ENCODE assay signal across 1 cellular context in the genomic region with DNA sequence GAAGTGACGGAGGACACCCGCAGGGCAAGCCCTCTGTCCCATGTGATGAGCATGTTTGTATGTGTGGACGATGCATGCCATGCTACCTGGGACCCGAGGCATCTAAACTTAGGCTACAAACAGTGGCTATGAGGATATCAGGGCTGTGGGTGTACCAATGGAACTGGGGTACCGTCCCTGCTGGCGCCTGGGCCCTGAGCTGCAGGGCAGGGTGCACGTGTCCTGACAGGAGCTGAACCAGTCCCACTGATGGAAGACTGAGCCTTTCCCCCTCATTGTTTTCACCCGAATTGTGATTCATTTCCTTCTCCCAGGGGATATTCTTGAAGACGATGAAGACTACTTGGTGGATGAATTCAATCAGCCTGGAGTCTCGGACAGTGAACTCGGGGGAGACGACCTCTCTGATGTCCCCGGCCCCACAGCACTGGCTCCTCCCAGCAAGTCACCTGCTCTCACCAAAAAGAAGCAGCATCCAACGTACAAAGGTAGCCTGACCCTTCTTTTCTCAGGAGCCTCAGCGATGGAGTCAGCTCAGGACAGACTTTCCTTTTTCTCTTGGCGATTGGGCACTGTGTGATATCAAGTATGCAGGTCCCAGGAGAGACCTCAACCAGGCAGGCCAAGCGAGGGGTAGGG.
TF ChIP-seq lines count a peak whose summit lies in the region.

No MANE protein-coding gene starts in this region.

TF ChIP-seq in HEK293, 187 proteins besides CTCF, POLR2A, EP300 and RAD21 (continued from another document):
- TF ChIP-seq, protein P1, sequence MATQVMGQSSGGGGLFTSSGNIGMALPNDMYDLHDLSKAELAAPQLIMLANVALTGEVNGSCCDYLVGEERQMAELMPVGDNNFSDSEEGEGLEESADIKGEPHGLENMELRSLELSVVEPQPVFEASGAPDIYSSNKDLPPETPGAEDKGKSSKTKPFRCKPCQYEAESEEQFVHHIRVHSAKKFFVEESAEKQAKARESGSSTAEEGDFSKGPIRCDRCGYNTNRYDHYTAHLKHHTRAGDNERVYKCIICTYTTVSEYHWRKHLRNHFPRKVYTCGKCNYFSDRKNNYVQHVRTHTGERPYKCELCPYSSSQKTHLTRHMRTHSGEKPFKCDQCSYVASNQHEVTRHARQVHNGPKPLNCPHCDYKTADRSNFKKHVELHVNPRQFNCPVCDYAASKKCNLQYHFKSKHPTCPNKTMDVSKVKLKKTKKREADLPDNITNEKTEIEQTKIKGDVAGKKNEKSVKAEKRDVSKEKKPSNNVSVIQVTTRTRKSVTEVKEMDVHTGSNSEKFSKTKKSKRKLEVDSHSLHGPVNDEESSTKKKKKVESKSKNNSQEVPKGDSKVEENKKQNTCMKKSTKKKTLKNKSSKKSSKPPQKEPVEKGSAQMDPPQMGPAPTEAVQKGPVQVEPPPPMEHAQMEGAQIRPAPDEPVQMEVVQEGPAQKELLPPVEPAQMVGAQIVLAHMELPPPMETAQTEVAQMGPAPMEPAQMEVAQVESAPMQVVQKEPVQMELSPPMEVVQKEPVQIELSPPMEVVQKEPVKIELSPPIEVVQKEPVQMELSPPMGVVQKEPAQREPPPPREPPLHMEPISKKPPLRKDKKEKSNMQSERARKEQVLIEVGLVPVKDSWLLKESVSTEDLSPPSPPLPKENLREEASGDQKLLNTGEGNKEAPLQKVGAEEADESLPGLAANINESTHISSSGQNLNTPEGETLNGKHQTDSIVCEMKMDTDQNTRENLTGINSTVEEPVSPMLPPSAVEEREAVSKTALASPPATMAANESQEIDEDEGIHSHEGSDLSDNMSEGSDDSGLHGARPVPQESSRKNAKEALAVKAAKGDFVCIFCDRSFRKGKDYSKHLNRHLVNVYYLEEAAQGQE (tag by site-specific recombination; IDR thresholded peaks at IDR 0.05): no peak
- TF ChIP-seq, protein P2, sequence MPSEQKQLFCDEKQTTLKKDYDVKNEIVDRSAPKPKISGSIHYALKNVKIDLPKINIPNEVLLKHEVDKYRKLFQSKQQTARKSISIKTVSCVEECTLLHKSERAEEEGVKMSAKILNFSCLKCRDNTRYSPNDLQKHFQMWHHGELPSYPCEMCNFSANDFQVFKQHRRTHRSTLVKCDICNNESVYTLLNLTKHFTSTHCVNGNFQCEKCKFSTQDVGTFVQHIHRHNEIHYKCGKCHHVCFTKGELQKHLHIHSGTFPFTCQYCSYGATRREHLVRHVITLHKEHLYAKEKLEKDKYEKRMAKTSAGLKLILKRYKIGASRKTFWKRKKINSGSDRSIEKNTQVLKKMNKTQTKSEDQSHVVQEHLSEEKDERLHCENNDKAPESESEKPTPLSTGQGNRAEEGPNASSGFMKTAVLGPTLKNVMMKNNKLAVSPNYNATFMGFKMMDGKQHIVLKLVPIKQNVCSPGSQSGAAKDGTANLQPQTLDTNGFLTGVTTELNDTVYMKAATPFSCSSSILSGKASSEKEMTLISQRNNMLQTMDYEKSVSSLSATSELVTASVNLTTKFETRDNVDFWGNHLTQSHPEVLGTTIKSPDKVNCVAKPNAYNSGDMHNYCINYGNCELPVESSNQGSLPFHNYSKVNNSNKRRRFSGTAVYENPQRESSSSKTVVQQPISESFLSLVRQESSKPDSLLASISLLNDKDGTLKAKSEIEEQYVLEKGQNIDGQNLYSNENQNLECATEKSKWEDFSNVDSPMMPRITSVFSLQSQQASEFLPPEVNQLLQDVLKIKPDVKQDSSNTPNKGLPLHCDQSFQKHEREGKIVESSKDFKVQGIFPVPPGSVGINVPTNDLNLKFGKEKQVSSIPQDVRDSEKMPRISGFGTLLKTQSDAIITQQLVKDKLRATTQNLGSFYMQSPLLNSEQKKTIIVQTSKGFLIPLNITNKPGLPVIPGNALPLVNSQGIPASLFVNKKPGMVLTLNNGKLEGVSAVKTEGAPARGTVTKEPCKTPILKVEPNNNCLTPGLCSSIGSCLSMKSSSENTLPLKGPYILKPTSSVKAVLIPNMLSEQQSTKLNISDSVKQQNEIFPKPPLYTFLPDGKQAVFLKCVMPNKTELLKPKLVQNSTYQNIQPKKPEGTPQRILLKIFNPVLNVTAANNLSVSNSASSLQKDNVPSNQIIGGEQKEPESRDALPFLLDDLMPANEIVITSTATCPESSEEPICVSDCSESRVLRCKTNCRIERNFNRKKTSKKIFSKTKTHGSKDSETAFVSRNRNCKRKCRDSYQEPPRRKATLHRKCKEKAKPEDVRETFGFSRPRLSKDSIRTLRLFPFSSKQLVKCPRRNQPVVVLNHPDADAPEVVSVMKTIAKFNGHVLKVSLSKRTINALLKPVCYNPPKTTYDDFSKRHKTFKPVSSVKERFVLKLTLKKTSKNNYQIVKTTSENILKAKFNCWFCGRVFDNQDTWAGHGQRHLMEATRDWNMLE (tag by site-specific recombination; conservative IDR thresholded peaks at IDR 0.05; ENCODE audit: low read depth): no peak
- TF ChIP-seq ZNF529 (tag by site-specific recombination; IDR thresholded peaks at IDR 0.05; ENCODE audit: insufficient replicate concordance) (no peak), ZNF514 (tag by site-specific recombination; IDR thresholded peaks at IDR 0.05) (no peak), ZNF138 (tag by site-specific recombination; IDR thresholded peaks at IDR 0.05; ENCODE audit: borderline replicate concordance) (no peak), ZNF274 (IDR thresholded peaks at IDR 0.05; ENCODE audit: low read length) (no peak), ZNF274 (tag by site-specific recombination; IDR thresholded peaks at IDR 0.05; ENCODE audit: borderline replicate concordance) (no peak), GLIS1 (tag by site-specific recombination; IDR thresholded peaks at IDR 0.05) (no peak)
